8 cellular contexts compared by ENCODE assay signal in genomic region chr22:37230673-37231405, GRCh38. TPM values are rescaled to one million over a fixed set of nuclear protein-coding genes. Genes with fewer than 3 reads are reported as not detected.
A peak's percentile ranks its signal among the peaks of the same experiment; 100 is the strongest.
DNase-seq lines count a peak whose midpoint lies in the region; ATAC-seq, FAIRE-seq and TF ChIP-seq lines count a peak whose summit lies in the region.

No MANE protein-coding gene starts in this region.

- peak; percentile 49; the same call in 1 of the 2 replicates for TF ChIP-seq POLR2A in GM12892 (IDR thresholded peaks at IDR 0.05; ENCODE audit: low read depth, low read length)

- no peaks in the 10 kb centered on the region for H3K27me3 Mint-ChIP-seq in activated T-cell treated with anti-CD3 and anti-CD28 coated beads, Interleukin-2, amount 50 U/mL, for 24 hours

- H3K27ac Mint-ChIP-seq in activated T-cell treated with anti-CD3 and anti-CD28 coated beads, Interleukin-2, amount 50 U/mL, for 24 hours = peak overlapping the region; percentile 98

- peak overlapping the region; percentile 61 for H3K4me3 Mint-ChIP-seq in activated T-cell treated with anti-CD3 and anti-CD28 coated beads, Interleukin-2, amount 50 U/mL, for 24 hours

- ATAC-seq in HG03460 (IDR thresholded peaks at IDR 0.05; ENCODE audit: unreplicated experiment) = peak; percentile 43

- peak; percentile 52 for DNase-seq in GM12892 (ENCODE audit: insufficient read length)
- peak; percentile 79 for DNase-seq in activated T-cell treated with anti-CD3 and anti-CD28 coated beads, Interleukin-2, amount 50 U/mL, for 24 hours
- peak; percentile 72 for DNase-seq in stimulated activated CD4-positive, alpha-beta T cell treated with anti-CD3 and anti-CD28 coated beads, Interleukin-12 subunit alpha, Interleukin-12 subunit beta, amount 100 ng/mL, for 4 hours
- DNase-seq in GM03348 (ENCODE audit: low spot score) = no peak
- DNase-seq in DMS53 treated with DMSO at 0.1 percent for 48 hours (lab: John Stamatoyannopoulos, UW; ENCODE audit: unreplicated experiment) = no peak
- no peak for DNase-seq in C1 segment of cervical spinal cord (lab: John Stamatoyannopoulos, UW)
- no peak for DNase-seq in NCI-H1436 treated with DMSO at 0.1 percent for 48 hours (lab: John Stamatoyannopoulos, UW)

- H3K9me3 Mint-ChIP-seq in activated T-cell treated with anti-CD3 and anti-CD28 coated beads, Interleukin-2, amount 50 U/mL, for 24 hours = no peaks in the 10 kb centered on the region

- no peak for FAIRE-seq in GM12892 (lab: Jason Lieb, UNC)

- peaks cover 91% of the 10 kb centered on the region for H3K36me3 Mint-ChIP-seq in activated T-cell treated with anti-CD3 and anti-CD28 coated beads, Interleukin-2, amount 50 U/mL, for 24 hours (ENCODE audit: low read depth)

- peaks cover 89% of the 10 kb centered on the region for H3K4me1 Mint-ChIP-seq in activated T-cell treated with anti-CD3 and anti-CD28 coated beads, Interleukin-2, amount 50 U/mL, for 24 hours (ENCODE audit: low read depth)

RNA-seq across cellular contexts. Expression of gene RAC2, which starts 13.2 kb away (rescaled TPM):
- polyA plus RNA-seq in GM12892 (2012; ENCODE audit: missing spikeins) = 247 TPM

RNA-seq across cellular contexts. Expression of gene SSTR3, which starts 18.6 kb away (rescaled TPM):
- 2.8 TPM for polyA plus RNA-seq in GM12892 (2012; ENCODE audit: missing spikeins)

RNA-seq across cellular contexts. Expression of gene C1QTNF6, which starts 42.8 kb away (rescaled TPM):
- polyA plus RNA-seq in GM12892 (2012; ENCODE audit: missing spikeins) = 4.9 TPM

RNA-seq across cellular contexts. Expression of gene CYTH4, which starts 51.5 kb away (rescaled TPM):
- polyA plus RNA-seq in GM12892 (2012; ENCODE audit: missing spikeins) = 12.8 TPM

Comparison
In these comparisons a context has a peak if more than half of its experiments do, and no peak if none do; other contexts are left out.
1. DNase-seq: peak in GM12892 (single experiment), activated T-cell treated with anti-CD3 and anti-CD28 coated beads, Interleukin-2, amount 50 U/mL, for 24 hours (single experiment) and stimulated activated CD4-positive, alpha-beta T cell treated with anti-CD3 and anti-CD28 coated beads, Interleukin-12 subunit alpha, Interleukin-12 subunit beta, amount 100 ng/mL, for 4 hours (single experiment); none in GM03348 (single experiment), DMS53 treated with DMSO at 0.1 percent for 48 hours (single experiment), C1 segment of cervical spinal cord (0 of 14) and NCI-H1436 treated with DMSO at 0.1 percent for 48 hours (single experiment).